32 cellular contexts compared by ENCODE assay signal in genomic region chr4:158299459-158300007, GRCh38.
DNase-seq lines count a peak whose midpoint lies in the region; ATAC-seq and TF ChIP-seq lines count a peak whose summit lies in the region.
"Had no signal": no experiment of that assay in that cellular context is flagged by ENCODE, and none has a peak within 500 bp of the region (broad histone marks: within the 10 kb centered on the region; RNA-seq: fewer than 3 reads in every experiment).

No MANE protein-coding gene starts in this region.

- H2BK15ac ChIP-seq in mesenchymal stem cell (ENCODE audit: low read depth, poor library complexity, severe bottlenecking) = no peak overlapping the region

- H3K4ac ChIP-seq in mesenchymal stem cell (ENCODE audit: low read depth in 1 of 2, low read length in 2 of 2) = no peak overlapping the region

- intact Hi-C loops in Calu3 (cut with micrococcal nuclease; ENCODE audit: unreplicated experiment) = no loop called here

- no peak overlapping the region for H2BK120ac ChIP-seq in mesenchymal stem cell (ENCODE audit: low read depth, low read length)

- WGBS in endodermal cell (ENCODE audit: insufficient coverage in 1 of 2, insufficient read length in 1 of 2), 2 experiments = 95 to 100% methylated on average over 1 to 4 of the region's 4 CpGs
- 86% methylated on average over 1 of the region's 4 CpGs for WGBS in mesenchymal stem cell

- no peaks in the 10 kb centered on the region for H3K36me3 ChIP-seq in endodermal cell (ENCODE audit: control insufficient read depth, insufficient read depth, low read length)
- H3K36me3 ChIP-seq in mesenchymal stem cell (ENCODE audit: control insufficient read depth in 1 of 2, insufficient read depth in 2 of 2, low read depth in 1 of 2, low read length in 2 of 2) = no peaks in the 10 kb centered on the region
- H3K36me3 ChIP-seq: breast epithelium, Peyer's patch, spleen had no signal

- H3K9me3 Mint-ChIP-seq in endodermal cell (peaks cover 34% of the 10 kb centered on the region), Calu3 (ENCODE audit: low read depth, unreplicated experiment) (no peaks in the 10 kb centered on the region)
- H3K9me3 Mint-ChIP-seq: activated CD4-positive, alpha-beta memory T cell treated with anti-CD3 and anti-CD28 coated beads, Interleukin-2, amount 10 ng/mL, durations not matched to agents 7 days and 5 days; CD8-positive, alpha-beta T cell had no signal

- H3K14ac ChIP-seq in mesenchymal stem cell (ENCODE audit: low read length in 2 of 2) = no peak overlapping the region

- H3K23ac ChIP-seq in mesenchymal stem cell (ENCODE audit: low read length in 2 of 2) = no peak overlapping the region

- H4K91ac ChIP-seq in mesenchymal stem cell (ENCODE audit: low read length) = no peak overlapping the region

- H3K27me3 ChIP-seq in endodermal cell (ENCODE audit: control insufficient read depth, insufficient read depth, low read length, poor library complexity, severe bottlenecking) (no peaks in the 10 kb centered on the region), mesenchymal stem cell (ENCODE audit: control insufficient read depth in 1 of 2, insufficient read depth in 1 of 2, low read length in 2 of 2) (no peaks in the 10 kb centered on the region)
- H3K27me3 ChIP-seq: breast epithelium, Peyer's patch, spleen had no signal

- CTCF ChIA-PET in Calu3 (lab: Charles Lee) = no interaction called here

- H2AFZ ChIP-seq in mesenchymal stem cell (ENCODE audit: low read depth, low read length) = no peak overlapping the region

- H2BK5ac ChIP-seq in mesenchymal stem cell (ENCODE audit: low read depth, low read length, poor library complexity, severe bottlenecking) = no peak overlapping the region

- peak overlapping the region; percentile 28 for H3K4me2 ChIP-seq in mesenchymal stem cell (ENCODE audit: low read length, poor library complexity, severe bottlenecking)

- peak; percentile 45 for ATAC-seq in GM18511 (IDR thresholded peaks at IDR 0.05; ENCODE audit: unreplicated experiment)
- ATAC-seq in GM18502 (IDR thresholded peaks at IDR 0.05; ENCODE audit: poor library complexity, unreplicated experiment) = no peak
- ATAC-seq: CD8-positive, alpha-beta T cell; left cardiac atrium; naive thymus-derived CD4-positive, alpha-beta T cell; T-cell had no signal

- H3K4me1 Mint-ChIP-seq in endodermal cell (no peaks in the 10 kb centered on the region), Calu3 (ENCODE audit: low read depth, unreplicated experiment) (peaks cover 23% of the 10 kb centered on the region)
- H3K4me1 Mint-ChIP-seq: activated CD4-positive, alpha-beta memory T cell treated with anti-CD3 and anti-CD28 coated beads, Interleukin-2, amount 10 ng/mL, durations not matched to agents 7 days and 5 days; B cell; IgD-negative memory B cell; naive thymus-derived CD4-positive, alpha-beta T cell; T-cell had no signal

- H3K4me3 Mint-ChIP-seq in endodermal cell = no peak overlapping the region
- no peak overlapping the region for H3K4me3 Mint-ChIP-seq in Calu3 (ENCODE audit: low read depth, unreplicated experiment)
- H3K4me3 Mint-ChIP-seq: activated CD4-positive, alpha-beta memory T cell treated with anti-CD3 and anti-CD28 coated beads, Interleukin-2, amount 10 ng/mL, durations not matched to agents 7 days and 5 days; B cell; CD8-positive, alpha-beta T cell; IgD-negative memory B cell; naive thymus-derived CD4-positive, alpha-beta T cell; T-cell; type B pancreatic cell had no signal

- TF ChIP-seq CTCF in endodermal cell (conservative IDR thresholded peaks at IDR 0.05) = no peak
- no peak for TF ChIP-seq CTCF in Calu3 (IDR thresholded peaks at IDR 0.05; ENCODE audit: unreplicated experiment)

- no peak overlapping the region for H4K8ac ChIP-seq in mesenchymal stem cell (ENCODE audit: low read length)

- no TSS peak for BruUV-seq in Calu3 (replicated peaks; lab: Mats Ljungman, UMichigan)

- no peaks in the 10 kb centered on the region for H3K79me1 ChIP-seq in mesenchymal stem cell (replicated peaks; ENCODE audit: low read length, poor library complexity, severe bottlenecking)

- peaks cover 3% of the 10 kb centered on the region for H3K36me3 Mint-ChIP-seq in endodermal cell (ENCODE audit: low read depth)
- no peaks in the 10 kb centered on the region for H3K36me3 Mint-ChIP-seq in Calu3 (ENCODE audit: insufficient read depth, unreplicated experiment)
- H3K36me3 Mint-ChIP-seq: CD8-positive, alpha-beta T cell; IgD-negative memory B cell; naive thymus-derived CD4-positive, alpha-beta T cell; T-cell had no signal

- no peak overlapping the region for H3K18ac ChIP-seq in mesenchymal stem cell (ENCODE audit: low read depth in 1 of 2, low read length in 2 of 2)

- no peaks in the 10 kb centered on the region for H3K4me1 ChIP-seq in endodermal cell (ENCODE audit: control insufficient read depth, insufficient read depth, low read length)
- H3K4me1 ChIP-seq in mesenchymal stem cell (ENCODE audit: control insufficient read depth, insufficient read depth, low read depth, low read length) = peaks cover 6% of the 10 kb centered on the region
- H3K4me1 ChIP-seq: breast epithelium, Peyer's patch, spleen had no signal

- H3K9me3 ChIP-seq in endodermal cell (ENCODE audit: control insufficient read depth, low read length) (peaks cover 54% of the 10 kb centered on the region), mesenchymal stem cell (ENCODE audit: control insufficient read depth, low read length) (peaks cover 3% of the 10 kb centered on the region)
- H3K9me3 ChIP-seq: Peyer's patch had no signal

- no peak overlapping the region for H3K27ac Mint-ChIP-seq in endodermal cell
- no peak overlapping the region for H3K27ac Mint-ChIP-seq in Calu3 (ENCODE audit: unreplicated experiment)
- H3K27ac Mint-ChIP-seq: activated CD4-positive, alpha-beta memory T cell treated with anti-CD3 and anti-CD28 coated beads, Interleukin-2, amount 10 ng/mL, durations not matched to agents 7 days and 5 days; B cell; CD8-positive, alpha-beta T cell; IgD-negative memory B cell; naive thymus-derived CD4-positive, alpha-beta T cell; T-cell; type B pancreatic cell had no signal

- H2AK5ac ChIP-seq in mesenchymal stem cell (ENCODE audit: low read length, severe bottlenecking) = no peak overlapping the region

- H2BK12ac ChIP-seq in mesenchymal stem cell (ENCODE audit: low read length in 2 of 2) = no peak overlapping the region

- H3K27me3 Mint-ChIP-seq in endodermal cell (ENCODE audit: insufficient read depth) = no peaks in the 10 kb centered on the region
- no peaks in the 10 kb centered on the region for H3K27me3 Mint-ChIP-seq in Calu3 (ENCODE audit: unreplicated experiment)
- H3K27me3 Mint-ChIP-seq: activated CD4-positive, alpha-beta memory T cell treated with anti-CD3 and anti-CD28 coated beads, Interleukin-2, amount 10 ng/mL, durations not matched to agents 7 days and 5 days; B cell; IgD-negative memory B cell; type B pancreatic cell had no signal

- DNase-seq in HuH-7 (ENCODE audit: low spot score) (peak; percentile 20), endodermal cell (no peak), mesenchymal stem cell (no peak), dermis blood vessel endothelial cell (no peak), Calu3 (no peak), SIG-M5 (lab: John Stamatoyannopoulos, UW) (no peak)
- DNase-seq: activated CD4-positive, alpha-beta memory T cell treated with anti-CD3 and anti-CD28 coated beads, Interleukin-2, amount 10 ng/mL, durations not matched to agents 7 days and 5 days; activated CD4-positive, alpha-beta T cell treated with anti-CD3 and anti-CD28 coated beads for 1 hour; activated CD8-positive, alpha-beta memory T cell treated with anti-CD3 and anti-CD28 coated beads, Interleukin-2, amount 50 U/mL, for 48 hours; activated naive CD4-positive, alpha-beta T cell treated with anti-CD3 and anti-CD28 coated beads, Interleukin-2, amount 50 U/mL, for 16 hours; amygdala; CD8-positive, alpha-beta T cell; effector CD8-positive, alpha-beta T cell; foreskin melanocyte; left cardiac atrium; mesendoderm; naive thymus-derived CD4-positive, alpha-beta T cell; NCI-H1092 treated with DMSO at 0.1 percent for 48 hours; NCI-H187; NCI-H524; occipital lobe; Peyer's patch; spleen; stimulated activated CD4-positive, alpha-beta T cell treated with anti-CD3 and anti-CD28 coated beads, Interleukin-4, amount 100 ng/mL, for 1 hour; substantia nigra; T-cell had no signal

- H3K9ac ChIP-seq in endodermal cell (ENCODE audit: extremely low read depth, low read length, poor library complexity, severe bottlenecking) (no peak overlapping the region), mesenchymal stem cell (ENCODE audit: low read length) (no peak overlapping the region)

- H3K27ac ChIP-seq in endodermal cell (ENCODE audit: low read depth, low read length) (no peak overlapping the region), mesenchymal stem cell (ENCODE audit: low read length, poor library complexity, severe bottlenecking) (peak overlapping the region; percentile 81)
- H3K27ac ChIP-seq: breast epithelium, spleen had no signal

- H3K4me3 ChIP-seq in endodermal cell (ENCODE audit: low read length) = peak overlapping the region; percentile 65
- no peak overlapping the region for H3K4me3 ChIP-seq in mesenchymal stem cell (ENCODE audit: insufficient read depth in 1 of 2, low read depth in 1 of 2, low read length in 2 of 2)
- H3K4me3 ChIP-seq: breast epithelium, Peyer's patch, spleen had no signal
